ENCODE assay signal across 11 cellular contexts in the genomic region with DNA sequence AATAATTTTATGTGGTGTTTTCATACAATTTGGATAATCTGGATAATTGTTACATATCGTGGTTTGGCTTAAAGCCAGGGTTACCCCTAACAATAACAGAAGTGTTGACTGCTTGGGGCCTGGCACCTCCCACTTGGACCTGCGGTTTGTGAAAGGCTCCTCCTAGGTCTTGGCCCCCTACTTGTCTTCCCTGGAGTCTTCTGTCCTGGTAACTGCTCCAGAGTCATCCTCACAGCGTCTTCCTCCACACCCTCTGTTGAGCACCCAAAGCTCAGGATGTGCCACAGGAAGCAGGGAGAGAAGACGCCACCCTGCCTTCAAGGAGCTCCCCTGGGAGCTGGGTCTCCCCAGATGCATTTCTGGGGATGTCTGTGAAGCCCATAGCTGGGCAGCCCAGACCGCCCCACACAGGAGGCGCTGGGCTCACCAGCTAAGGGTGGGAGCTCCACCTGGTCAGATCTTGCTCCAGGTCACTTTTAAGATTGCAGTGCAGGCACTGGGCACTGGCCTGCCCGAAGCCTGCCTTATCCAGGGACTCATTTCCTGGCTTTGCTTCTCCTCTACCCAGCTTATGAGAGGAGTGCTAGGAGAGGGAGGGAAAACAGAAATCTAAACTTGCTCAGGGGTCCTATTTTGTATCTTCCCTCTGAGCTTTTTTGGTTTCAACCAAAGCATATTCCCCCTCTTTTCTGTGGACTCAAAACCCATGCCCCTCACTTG.
A peak's percentile ranks its signal among the peaks of the same experiment; 100 is the strongest.
DNase-seq lines count a peak whose midpoint lies in the region; ATAC-seq and TF ChIP-seq lines count a peak whose summit lies in the region.
"Had no signal": no experiment of that assay in that cellular context is flagged by ENCODE, and none has a peak within 500 bp of the region (broad histone marks: within the 10 kb centered on the region; RNA-seq: fewer than 3 reads in every experiment).

No MANE protein-coding gene starts in this region.

- H3K36me3 ChIP-seq in mesenchymal stem cell (ENCODE audit: control insufficient read depth in 1 of 2, insufficient read depth in 2 of 2, low read depth in 1 of 2, low read length in 2 of 2) (no peaks in the 10 kb centered on the region), upper lobe of right lung (no peaks in the 10 kb centered on the region)
- H3K36me3 ChIP-seq: HAP-1 had no signal

- in situ Hi-C loops in astrocyte of the spinal cord (cut with HindIII; ENCODE audit: low sequenced_read_pairs): no loop called here

- H2BK120ac ChIP-seq in mesenchymal stem cell (ENCODE audit: low read depth, low read length): peak overlapping the region; percentile 76

- CTCF ChIA-PET in AG04450 (lab: Charles Lee): interaction anchor here (1.5 kb wide), 2 partner anchors 95 to 446 kb away, joined by 4 read pairs; no protein-coding TSS in a partner anchor

- peak overlapping the region; percentile 88 for H4K91ac ChIP-seq in mesenchymal stem cell (ENCODE audit: low read length)

- H2BK15ac ChIP-seq in mesenchymal stem cell (ENCODE audit: low read depth, poor library complexity, severe bottlenecking): peak overlapping the region; percentile 87

- TF ChIP-seq CTCF in AG04450 (IDR thresholded peaks at IDR 0.05; ENCODE audit: low read depth, low read length) (no peak), astrocyte of the spinal cord (IDR thresholded peaks at IDR 0.05; ENCODE audit: low read depth, low read length) (no peak), upper lobe of right lung (IDR thresholded peaks at IDR 0.05) (no peak)

- H3K23ac ChIP-seq in mesenchymal stem cell (ENCODE audit: low read length in 2 of 2): peak overlapping the region in 1 of 2 experiments; percentile 94

- peak overlapping the region; percentile 90 to 97 for H3K4ac ChIP-seq in mesenchymal stem cell (ENCODE audit: low read depth in 1 of 2, low read length in 2 of 2)

- H3K27ac ChIP-seq in AG04450 (ENCODE audit: low read depth, low read length) (peak overlapping the region; percentile 92), mesenchymal stem cell (ENCODE audit: low read length, poor library complexity, severe bottlenecking) (peak overlapping the region; percentile 88), upper lobe of right lung (no peak overlapping the region)

- H3K79me1 ChIP-seq in mesenchymal stem cell (replicated peaks; ENCODE audit: low read length, poor library complexity, severe bottlenecking): no peaks in the 10 kb centered on the region

- H3K9ac ChIP-seq in mesenchymal stem cell (ENCODE audit: low read length): peak overlapping the region; percentile 72

- H3K4me2 ChIP-seq in mesenchymal stem cell (ENCODE audit: low read length, poor library complexity, severe bottlenecking): no peak overlapping the region

- H3K14ac ChIP-seq in mesenchymal stem cell (ENCODE audit: low read length in 2 of 2): peak overlapping the region in 1 of 2 experiments; percentile 83

- intact Hi-C loops in upper lobe of right lung (cut with DNase I): no loop called here

- no peaks in the 10 kb centered on the region; the same call in 1 of the 2 replicates for H3K9me3 ChIP-seq in AG04450 (ENCODE audit: control insufficient read depth, insufficient read depth, low read length)
- H3K9me3 ChIP-seq in mesenchymal stem cell (ENCODE audit: control insufficient read depth, low read length): no peaks in the 10 kb centered on the region
- no peaks in the 10 kb centered on the region for H3K9me3 ChIP-seq in upper lobe of right lung
- H3K9me3 ChIP-seq: HAP-1 had no signal

- H2BK5ac ChIP-seq in mesenchymal stem cell (ENCODE audit: low read depth, low read length, poor library complexity, severe bottlenecking): peak overlapping the region; percentile 69

- H3K4me1 ChIP-seq in mesenchymal stem cell (ENCODE audit: control insufficient read depth, insufficient read depth, low read depth, low read length) (peaks cover 34% of the 10 kb centered on the region), upper lobe of right lung (peaks cover 9% of the 10 kb centered on the region)
- H3K4me1 ChIP-seq: HAP-1 had no signal

- no peaks in the 10 kb centered on the region for H3K27me3 ChIP-seq in AG04450 (ENCODE audit: control insufficient read depth, insufficient read depth, low read length)
- no peaks in the 10 kb centered on the region for H3K27me3 ChIP-seq in mesenchymal stem cell (ENCODE audit: control insufficient read depth in 1 of 2, insufficient read depth in 1 of 2, low read length in 2 of 2)
- no peaks in the 10 kb centered on the region for H3K27me3 ChIP-seq in upper lobe of right lung

- H2AK5ac ChIP-seq in mesenchymal stem cell (ENCODE audit: low read length, severe bottlenecking): peak overlapping the region; percentile 97

- ATAC-seq in HG03064 (IDR thresholded peaks at IDR 0.05; ENCODE audit: low read depth, unreplicated experiment) (peak; percentile 22), HG03565 (IDR thresholded peaks at IDR 0.05; ENCODE audit: unreplicated experiment) (no peak), upper lobe of right lung (no peak)

- H4K8ac ChIP-seq in mesenchymal stem cell (ENCODE audit: low read length): peak overlapping the region; percentile 78

- H2AFZ ChIP-seq in mesenchymal stem cell (ENCODE audit: low read depth, low read length): no peak overlapping the region

- POLR2A ChIA-PET in AG04450 (lab: Yijun Ruan, JAX): interaction anchor here (1.1 to 3.2 kb wide), 8 partner anchors 27 to 98 kb away, joined by 3 to 15 read pairs (median 4); partner anchors contain the start of gene ZFP36L1

- 37% methylated on average over 7 of the region's 7 CpGs for WGBS in mesenchymal stem cell

- H3K4me3 ChIP-seq in AG04450 (ENCODE audit: low read depth, low read length) (no peak overlapping the region), astrocyte of the spinal cord (ENCODE audit: low read depth, low read length) (no peak overlapping the region), mesenchymal stem cell (ENCODE audit: insufficient read depth in 1 of 2, low read depth in 1 of 2, low read length in 2 of 2) (no peak overlapping the region), upper lobe of right lung (no peak overlapping the region)
- H3K4me3 ChIP-seq: HAP-1 had no signal

- H2BK12ac ChIP-seq in mesenchymal stem cell (ENCODE audit: low read length in 2 of 2): peak overlapping the region; percentile 75 to 99

- DNase-seq in AG04450 (ENCODE audit: low read depth, low spot score) (no peak), astrocyte of the spinal cord (ENCODE audit: low read depth, low spot score) (peak; percentile 62), mesenchymal stem cell (no peak), GOT3 (lab: John Stamatoyannopoulos, UW) (no peak), upper lobe of right lung (no peak)
- DNase-seq in activated CD8-positive, alpha-beta memory T cell treated with anti-CD3 and anti-CD28 coated beads, Interleukin-2, amount 50 U/mL, for 48 hours: no peak
- DNase-seq: glutamatergic neuron, NCI-H526 treated with DMSO at 0.1 percent for 48 hours had no signal

- H3K18ac ChIP-seq in mesenchymal stem cell (ENCODE audit: low read depth in 1 of 2, low read length in 2 of 2): peak overlapping the region; percentile 89 to 93
